Comparison of ENCODE assay signal across 11 cellular contexts in the genomic region with DNA sequence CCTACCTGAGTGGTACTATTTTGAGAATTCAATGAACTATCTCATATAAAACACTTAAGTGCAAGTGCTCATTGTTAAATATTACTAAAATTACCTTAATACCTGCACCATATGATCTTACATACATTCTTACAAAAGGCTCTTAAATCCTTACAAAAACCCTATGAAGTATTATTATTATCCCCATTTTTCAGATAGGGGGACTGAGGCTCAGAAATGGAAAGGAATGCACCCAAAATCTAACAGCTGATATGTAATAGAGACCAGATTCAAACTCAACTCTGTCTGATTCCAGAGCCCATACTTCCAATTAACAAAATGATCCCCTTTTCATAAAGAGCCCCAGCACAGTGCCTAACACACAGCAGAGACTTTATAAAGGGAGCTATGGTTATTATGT. TPM values are rescaled to one million over a fixed set of nuclear protein-coding genes. Genes with fewer than 3 reads are reported as not detected.
DNase-seq lines count a peak whose midpoint lies in the region; ATAC-seq and TF ChIP-seq lines count a peak whose summit lies in the region.
"Had no signal": no experiment of that assay in that cellular context is flagged by ENCODE, and none has a peak within 500 bp of the region (broad histone marks: within the 10 kb centered on the region; RNA-seq: fewer than 3 reads in every experiment).

No MANE protein-coding gene starts in this region.

- ATAC-seq in left ventricle myocardium superior (no peak), upper lobe of right lung (no peak), GM21723 (IDR thresholded peaks at IDR 0.05; ENCODE audit: unreplicated experiment) (no peak)

- H3K36me3 ChIP-seq in right atrium auricular region, result peaks cover 36% of the 10 kb centered on the region
- H3K36me3 ChIP-seq in mammary epithelial cell (ENCODE audit: insufficient read depth, low read length), result peaks cover 22% of the 10 kb centered on the region
- H3K36me3 ChIP-seq in mucosa of rectum (ENCODE audit: control insufficient read depth in 2 of 2, insufficient read depth in 2 of 2, low read length in 2 of 2), result peaks cover 13 to 23% of the 10 kb centered on the region in 2 donors
- H3K36me3 ChIP-seq in upper lobe of right lung, result peaks cover 49% of the 10 kb centered on the region

- peaks cover 0 to 73% of the 10 kb centered on the region in 2 donors for H3K4me1 ChIP-seq in right atrium auricular region
- peaks cover 53% of the 10 kb centered on the region for H3K4me1 ChIP-seq in mammary epithelial cell (ENCODE audit: insufficient read depth, low read length)
- H3K4me1 ChIP-seq in mucosa of rectum (ENCODE audit: control insufficient read depth in 2 of 2, insufficient read depth in 2 of 2, low read length in 2 of 2), result peaks cover 34 to 44% of the 10 kb centered on the region in 2 donors
- peaks cover 75% of the 10 kb centered on the region for H3K4me1 ChIP-seq in upper lobe of right lung

- H3K9ac ChIP-seq in mammary epithelial cell (ENCODE audit: insufficient read depth, low read length) (peak overlapping the region; percentile 89), mucosa of rectum (ENCODE audit: low read depth in 1 of 2, low read length in 2 of 2) (peak overlapping the region in 1 of 2 donors; percentile 45)

- no peaks in the 10 kb centered on the region for H4K20me1 ChIP-seq in mammary epithelial cell (ENCODE audit: insufficient read depth, low read length)

- H3K4me2 ChIP-seq in mammary epithelial cell (ENCODE audit: insufficient read depth, low read depth, low read length), result peak overlapping the region; percentile 66

- TF ChIP-seq CTCF in right atrium auricular region (IDR thresholded peaks at IDR 0.05), result no peak
- no peak for TF ChIP-seq CTCF in mammary epithelial cell (conservative IDR thresholded peaks at IDR 0.05 in 1 of 2, IDR thresholded peaks at IDR 0.05 in 1 of 2; ENCODE audit: extremely low read depth in 1 of 2, insufficient read depth in 1 of 2, low read depth in 1 of 2, low read length in 2 of 2)
- TF ChIP-seq CTCF in upper lobe of right lung (IDR thresholded peaks at IDR 0.05), result no peak

- intact Hi-C loops in left ventricle myocardium superior (cut with micrococcal nuclease), result no loop called here
- intact Hi-C loops in mammary epithelial cell (cut with micrococcal nuclease), result loop anchor here (2.0 kb wide), 1 partner anchor 16 kb away; no protein-coding TSS in a partner anchor
- intact Hi-C loops in upper lobe of right lung (cut with DNase I), result no loop called here

- dilution Hi-C loops in mammary epithelial cell (cut with HindIII; ENCODE audit: low sequenced_read_pairs), result loop anchor here (25.0 kb wide), 1 partner anchor 143 kb away; no protein-coding TSS in a partner anchor

- DNase-seq in right atrium auricular region (ENCODE audit: low spot score), result no peak
- DNase-seq in left ventricle myocardium superior, result no peak
- no peak for DNase-seq in mammary epithelial cell
- no peak for DNase-seq in upper lobe of right lung
- no peak for DNase-seq in cerebellar cortex (ENCODE audit: low spot score)
- DNase-seq in activated naive CD4-positive, alpha-beta T cell treated with anti-CD3 and anti-CD28 coated beads, Interleukin-2, amount 50 U/mL, for 16 hours, result no peak
- DNase-seq: NCI-H1694 treated with DMSO at 0.1 percent for 48 hours; stimulated activated CD4-positive, alpha-beta T cell treated with anti-CD3 and anti-CD28 coated beads, Interleukin-2, amount 100 ng/mL, for 48 hours had no signal

- CTCF ChIA-PET in mammary epithelial cell (lab: Charles Lee; ENCODE audit: low non-redundant PET), result no interaction called here

- no peak overlapping the region for H2AFZ ChIP-seq in mammary epithelial cell (ENCODE audit: low read depth, low read length)

- no peaks in the 10 kb centered on the region for H3K9me3 ChIP-seq in right atrium auricular region
- no peaks in the 10 kb centered on the region for H3K9me3 ChIP-seq in mammary epithelial cell (replicated peaks; ENCODE audit: insufficient read depth, low read length)
- no peaks in the 10 kb centered on the region for H3K9me3 ChIP-seq in mucosa of rectum (ENCODE audit: control insufficient read depth in 2 of 2, low read length in 2 of 2)
- H3K9me3 ChIP-seq in upper lobe of right lung, result no peaks in the 10 kb centered on the region
- H3K9me3 ChIP-seq: thoracic aorta had no signal

- in situ Hi-C loops in mammary epithelial cell (cut with MboI; ENCODE audit: low sequenced_read_pairs in 2 of 2), result loop anchor here in 1 of 2 donors (25.0 kb wide), 1 partner anchor 143 kb away; no protein-coding TSS in a partner anchor

- BruUV-seq in mammary epithelial cell (replicated peaks; lab: Mats Ljungman, UMichigan), result no TSS peak

- H3K4me3 ChIP-seq in right atrium auricular region, result no peak overlapping the region
- H3K4me3 ChIP-seq in mammary epithelial cell (replicated peaks in 1 of 3; ENCODE audit: insufficient read depth in 1 of 3, low read depth in 2 of 3, low read length in 3 of 3), result peak overlapping the region in 1 of 3 experiments; percentile 4
- H3K4me3 ChIP-seq in mucosa of rectum (ENCODE audit: low read length in 2 of 2), result no peak overlapping the region
- no peak overlapping the region for H3K4me3 ChIP-seq in upper lobe of right lung
- H3K4me3 ChIP-seq: thoracic aorta had no signal

- peaks cover 95% of the 10 kb centered on the region for H3K79me2 ChIP-seq in mammary epithelial cell (ENCODE audit: insufficient read depth, low read length)

- H3K27ac ChIP-seq in right atrium auricular region (peak overlapping the region; percentile 65 to 69), mammary epithelial cell (ENCODE audit: insufficient read depth, low read depth, low read length) (peak overlapping the region; percentile 99), mucosa of rectum (ENCODE audit: low read depth in 2 of 2, low read length in 2 of 2) (peak overlapping the region; percentile 88 to 89), upper lobe of right lung (peak overlapping the region; percentile 74)

- H3K27me3 ChIP-seq in right atrium auricular region (no peaks in the 10 kb centered on the region), mammary epithelial cell (ENCODE audit: insufficient read depth, low read length) (no peaks in the 10 kb centered on the region), mucosa of rectum (ENCODE audit: control insufficient read depth in 2 of 2, insufficient read depth in 2 of 2, low read length in 2 of 2) (no peaks in the 10 kb centered on the region), upper lobe of right lung (no peaks in the 10 kb centered on the region)

RNA-seq across cellular contexts. Expression of a gene that starts 17.5 kb away (rescaled TPM):
- 10 to 100 TPM; 84.2 to 93.5 TPM for total RNA-seq in right atrium auricular region
- total RNA-seq in left ventricle myocardium superior, result 54.8 TPM
- 100 to 1,000 TPM; 196 to 212 TPM for total RNA-seq in mammary epithelial cell
- polyA plus RNA-seq in mammary epithelial cell, result 132 TPM
- 137 TPM for polyA minus RNA-seq in mammary epithelial cell
- total RNA-seq in upper lobe of right lung, result 174 TPM

RNA-seq across cellular contexts. Expression of a gene that starts 33.9 kb away (rescaled TPM):
- total RNA-seq in right atrium auricular region (1 to 10 TPM in 1 of 2 donors, under 1 TPM in 1; 0.20 to 2.9 TPM), left ventricle myocardium superior (0.72 TPM), mammary epithelial cell (10 to 100 TPM in 1 of 2 donors, 1 to 10 TPM in 1; 9.5 to 74.3 TPM), upper lobe of right lung (1.6 TPM)
- polyA plus RNA-seq in mammary epithelial cell, result 51.2 TPM
- 108 TPM for polyA minus RNA-seq in mammary epithelial cell
